In the genomic region with DNA sequence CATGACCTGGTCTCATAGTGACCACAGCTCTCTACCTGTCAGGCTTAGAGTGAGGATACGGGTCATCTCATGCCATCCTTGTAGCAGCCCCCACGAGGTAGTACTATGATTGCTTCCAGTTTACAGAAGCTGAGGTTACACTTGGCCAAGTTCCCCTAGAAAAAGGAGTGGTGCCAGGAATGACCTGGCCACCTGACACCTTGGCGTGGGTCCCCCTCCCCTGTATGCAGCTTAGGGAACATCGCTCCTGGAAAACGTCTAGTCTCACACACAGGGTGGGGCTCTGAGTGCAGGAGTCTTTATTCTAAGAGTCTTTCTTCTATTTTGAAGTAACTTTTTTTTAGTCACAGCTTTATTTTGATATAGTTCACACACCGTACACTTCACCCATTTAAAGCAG, we compare ENCODE assay signal across 25 cellular contexts. TPM values are rescaled to one million over a fixed set of nuclear protein-coding genes. Genes with fewer than 3 reads are reported as not detected.
"Had no signal": no experiment of that assay in that cellular context is flagged by ENCODE, and none has a peak within 500 bp of the region (broad histone marks: within the 10 kb centered on the region; RNA-seq: fewer than 3 reads in every experiment).

No MANE protein-coding gene starts in this region.

- H3K36me3 Mint-ChIP-seq: activated naive CD4-positive, alpha-beta T cell treated with anti-CD3 and anti-CD28 coated beads, Interleukin-2, amount 10 ng/mL, durations not matched to agents 7 days and 5 days; activated naive CD8-positive, alpha-beta T cell treated with anti-CD3 and anti-CD28 coated beads for 36 hours had no signal

- FAIRE-seq: RCC 7860 had no signal

- H3K4me3 Mint-ChIP-seq: activated CD8-positive, alpha-beta T cell treated with anti-CD3 and anti-CD28 coated beads for 36 hours; activated naive CD4-positive, alpha-beta T cell treated with anti-CD3 and anti-CD28 coated beads, Interleukin-2, amount 10 ng/mL, durations not matched to agents 7 days and 5 days; activated naive CD8-positive, alpha-beta T cell treated with anti-CD3 and anti-CD28 coated beads for 36 hours; activated T-cell treated with anti-CD3 and anti-CD28 coated beads, Interleukin-2, amount 50 U/mL, for 72 hours; T-helper 1 cell treated with Interleukin-12 subunit alpha and Interleukin-12 subunit beta and Interleukin-4 antibody, amounts not matched to agents 30 μg/mL and 1 μg/mL, for 36 hours had no signal

- H3K9me3 Mint-ChIP-seq: activated CD8-positive, alpha-beta T cell treated with anti-CD3 and anti-CD28 coated beads for 36 hours; activated naive CD4-positive, alpha-beta T cell treated with anti-CD3 and anti-CD28 coated beads, Interleukin-2, amount 10 ng/mL, durations not matched to agents 7 days and 5 days; activated naive CD8-positive, alpha-beta T cell treated with anti-CD3 and anti-CD28 coated beads for 36 hours; activated T-cell treated with anti-CD3 and anti-CD28 coated beads, Interleukin-2, amount 50 U/mL, for 72 hours; activated T-helper 2 cell treated with anti-CD3 and anti-CD28 coated beads, Interferon-gamma antibody, Interleukin-2, Interleukin-4, amounts not matched to agents 10 μg/mL and 5 μg/mL and 100 μg/mL, durations not matched to agents 14 hours and 24 hours and 36 hours; T-helper 1 cell treated with Interleukin-12 subunit alpha and Interleukin-12 subunit beta and Interleukin-4 antibody, amounts not matched to agents 30 μg/mL and 1 μg/mL, for 36 hours had no signal

- H3K27me3 Mint-ChIP-seq: activated CD8-positive, alpha-beta T cell treated with anti-CD3 and anti-CD28 coated beads for 36 hours; activated naive CD8-positive, alpha-beta T cell treated with anti-CD3 and anti-CD28 coated beads for 36 hours had no signal

- ATAC-seq: activated CD4-positive, CD25-positive, alpha-beta regulatory T cell treated with anti-CD3 and anti-CD28 coated beads, Interleukin-2, amount 50 U/mL, for 24 hours; activated CD8-positive, alpha-beta T cell treated with anti-CD3 and anti-CD28 coated beads for 36 hours; activated T-cell treated with anti-CD3 and anti-CD28 coated beads, Interleukin-2, amount 50 U/mL, for 72 hours had no signal

- H3K27ac Mint-ChIP-seq: activated CD8-positive, alpha-beta T cell treated with anti-CD3 and anti-CD28 coated beads for 36 hours; activated naive CD4-positive, alpha-beta T cell treated with anti-CD3 and anti-CD28 coated beads, Interleukin-2, amount 10 ng/mL, durations not matched to agents 7 days and 5 days; activated naive CD8-positive, alpha-beta T cell treated with anti-CD3 and anti-CD28 coated beads for 36 hours; activated T-cell treated with anti-CD3 and anti-CD28 coated beads, Interleukin-2, amount 50 U/mL, for 72 hours; activated T-helper 2 cell treated with anti-CD3 and anti-CD28 coated beads, Interferon-gamma antibody, Interleukin-2, Interleukin-4, amounts not matched to agents 10 μg/mL and 5 μg/mL and 100 μg/mL, durations not matched to agents 14 hours and 24 hours and 36 hours; T-helper 1 cell treated with Interleukin-12 subunit alpha and Interleukin-12 subunit beta and Interleukin-4 antibody, amounts not matched to agents 30 μg/mL and 1 μg/mL, for 36 hours had no signal

- DNase-seq: activated CD4-positive, alpha-beta T cell treated with anti-CD3 and anti-CD28 coated beads for 4 hours; activated CD8-positive, alpha-beta memory T cell treated with anti-CD3 and anti-CD28 coated beads, Interleukin-2, amount 50 U/mL, for 4 hours; activated CD8-positive, alpha-beta T cell treated with anti-CD3 and anti-CD28 coated beads for 36 hours; activated gamma-delta T cell treated with Interleukin-2 at 50 U/mL for 16 hours; activated naive CD4-positive, alpha-beta T cell treated with anti-CD3 and anti-CD28 coated beads, Interleukin-2, amount 10 ng/mL, durations not matched to agents 7 days and 5 days; activated naive CD8-positive, alpha-beta T cell treated with anti-CD3 and anti-CD28 coated beads for 36 hours; activated T-cell treated with anti-CD3 and anti-CD28 coated beads, Interleukin-2, amount 50 U/mL, for 72 hours; anterior cingulate cortex; KG1; NCI-H1048; NCI-H1694; NCI-H2029; NCI-H2107; NCI-H2171 treated with DMSO at 0.1 percent for 48 hours; NCI-H226; NCI-H526; NCI-H774; SHP77 treated with DMSO at 0.1 percent for 48 hours had no signal

RNA-seq across cellular contexts. Expression of a gene that starts 14.8 kb away (rescaled TPM):
- total RNA-seq: LHCN-M2, M059J, NCI-H460 had no signal
